ENCODE assay signal across 19 cellular contexts in genomic region chr1:174232761-174233160, GRCh38.
"Had no signal": no experiment of that assay in that cellular context is flagged by ENCODE, and none has a peak within 500 bp of the region (broad histone marks: within the 10 kb centered on the region; RNA-seq: fewer than 3 reads in every experiment).

No MANE protein-coding gene starts in this region.

- H3K4me3 ChIP-seq: coronary artery, esophagus squamous epithelium, heart right ventricle, lung, upper lobe of right lung had no signal

- H3K27ac ChIP-seq: coronary artery, esophagus squamous epithelium, heart right ventricle, upper lobe of right lung had no signal

- H3K4me1 ChIP-seq: esophagus squamous epithelium, heart right ventricle, upper lobe of right lung had no signal

- H3K4me1 Mint-ChIP-seq: activated naive CD8-positive, alpha-beta T cell treated with anti-CD3 and anti-CD28 coated beads, Interleukin-2, amount 50 U/mL, for 24 hours; mesothelial cell of epicardium had no signal

- H3K9me3 Mint-ChIP-seq: natural killer cell had no signal

- H3K27me3 ChIP-seq: esophagus squamous epithelium, heart right ventricle, upper lobe of right lung had no signal

- H3K27me3 Mint-ChIP-seq: activated CD4-positive, alpha-beta memory T cell treated with anti-CD3 and anti-CD28 coated beads for 36 hours; activated naive CD8-positive, alpha-beta T cell treated with anti-CD3 and anti-CD28 coated beads, Interleukin-2, amount 50 U/mL, for 24 hours; progenitor cell of endocrine pancreas; T-cell had no signal

- H3K4me3 Mint-ChIP-seq: activated CD4-positive, alpha-beta memory T cell treated with anti-CD3 and anti-CD28 coated beads for 36 hours; activated naive CD8-positive, alpha-beta T cell treated with anti-CD3 and anti-CD28 coated beads, Interleukin-2, amount 50 U/mL, for 24 hours; mesothelial cell of epicardium; natural killer cell; T-cell; T-helper 2 cell treated with Interferon-gamma antibody and Interleukin-4, amounts not matched to agents 5 μg/mL and 100 μg/mL, for 36 hours had no signal

- H3K9me3 ChIP-seq: esophagus squamous epithelium, upper lobe of right lung had no signal

- ATAC-seq: activated naive CD8-positive, alpha-beta T cell treated with anti-CD3 and anti-CD28 coated beads, Interleukin-2, amount 50 U/mL, for 24 hours; heart right ventricle; left lobe of liver; natural killer cell; T-cell; upper lobe of right lung had no signal

- H3K27ac Mint-ChIP-seq: activated CD4-positive, alpha-beta memory T cell treated with anti-CD3 and anti-CD28 coated beads for 36 hours; activated naive CD8-positive, alpha-beta T cell treated with anti-CD3 and anti-CD28 coated beads, Interleukin-2, amount 50 U/mL, for 24 hours; mesothelial cell of epicardium; progenitor cell of endocrine pancreas; T-cell; T-helper 2 cell treated with Interferon-gamma antibody and Interleukin-4, amounts not matched to agents 5 μg/mL and 100 μg/mL, for 36 hours had no signal

- DNase-seq: activated CD4-positive, alpha-beta memory T cell treated with anti-CD3 and anti-CD28 coated beads for 36 hours; activated CD4-positive, alpha-beta T cell treated with anti-CD3 and anti-CD28 coated beads for 48 hours; activated effector memory CD4-positive, alpha-beta T cell treated with anti-CD3 and anti-CD28 coated beads, Interleukin-2, amount 50 U/mL, for 16 hours; activated naive CD4-positive, alpha-beta T cell treated with anti-CD3 and anti-CD28 coated beads, Interleukin-2, amount 50 U/mL, for 16 hours; activated naive CD8-positive, alpha-beta T cell treated with anti-CD3 and anti-CD28 coated beads, Interleukin-2, amount 50 U/mL, for 24 hours; cerebellar nuclear complex; esophagus squamous epithelium; heart right ventricle; natural killer cell; stimulated activated CD4-positive, alpha-beta T cell treated with anti-CD3 and anti-CD28 coated beads, Interleukin-4, amount 100 ng/mL, for 1 hour; stimulated activated naive CD4-positive, alpha-beta T cell treated with Interleukin-2 at 50 U/mL for 16 hours; T-cell; upper lobe of right lung had no signal

- H3K36me3 ChIP-seq: upper lobe of right lung had no signal
